23 cellular contexts compared by ENCODE assay signal in genomic region chr15:30963681-30964080, GRCh38.
"Had no signal": no experiment of that assay in that cellular context is flagged by ENCODE, and none has a peak within 500 bp of the region (broad histone marks: within the 10 kb centered on the region; RNA-seq: fewer than 3 reads in every experiment).

No MANE protein-coding gene starts in this region.

- DNase-seq: effector CD8-positive, alpha-beta T cell; endodermal cell; foreskin keratinocyte; hypothalamus; immature natural killer cell; islet precursor cell; kidney glomerular epithelial cell; left colon; left ventricle myocardium superior; lower lobe of right lung; natural killer cell; pancreas; right lobe of liver; small intestine; stimulated activated CD4-positive, alpha-beta T cell treated with anti-CD3 and anti-CD28 coated beads, Interleukin-2, amount 100 ng/mL, for 24 hours; stimulated activated CD4-positive, alpha-beta T cell treated with anti-CD3 and anti-CD28 coated beads, Interleukin-4, amount 100 ng/mL, for 24 hours; stimulated activated naive CD4-positive, alpha-beta T cell treated with Interleukin-2 at 50 U/mL for 16 hours; transverse colon; upper lobe of right lung; uterus had no signal

- H3K4me1 ChIP-seq: lower lobe of right lung, transverse colon, upper lobe of right lung, uterus had no signal

- H3K27me3 ChIP-seq: esophagus muscularis mucosa, foreskin keratinocyte, neutrophil, pancreas, right lobe of liver, transverse colon, upper lobe of right lung, uterus had no signal

- H3K9me3 ChIP-seq: esophagus muscularis mucosa, lower lobe of right lung, neutrophil, pancreas, right lobe of liver, transverse colon, upper lobe of right lung, uterus had no signal

- ATAC-seq: foreskin keratinocyte; left ventricle myocardium superior; lower lobe of right lung; natural killer cell; pancreas; right lobe of liver; stimulated activated effector memory CD8-positive, alpha-beta T cell treated with anti-CD3 and anti-CD28 coated beads, Interleukin-12 subunit alpha, Interleukin-12 subunit beta, amount 100 ng/mL, for 72 hours; upper lobe of right lung had no signal

- H3K4me3 ChIP-seq: esophagus muscularis mucosa, lower lobe of right lung, pancreas, right lobe of liver, transverse colon, upper lobe of right lung, uterus had no signal

- H3K36me3 ChIP-seq: uterus had no signal

- H3K27ac ChIP-seq: esophagus muscularis mucosa, foreskin keratinocyte, lower lobe of right lung, pancreas, right lobe of liver, transverse colon, upper lobe of right lung, uterus had no signal
